In the genomic region with DNA sequence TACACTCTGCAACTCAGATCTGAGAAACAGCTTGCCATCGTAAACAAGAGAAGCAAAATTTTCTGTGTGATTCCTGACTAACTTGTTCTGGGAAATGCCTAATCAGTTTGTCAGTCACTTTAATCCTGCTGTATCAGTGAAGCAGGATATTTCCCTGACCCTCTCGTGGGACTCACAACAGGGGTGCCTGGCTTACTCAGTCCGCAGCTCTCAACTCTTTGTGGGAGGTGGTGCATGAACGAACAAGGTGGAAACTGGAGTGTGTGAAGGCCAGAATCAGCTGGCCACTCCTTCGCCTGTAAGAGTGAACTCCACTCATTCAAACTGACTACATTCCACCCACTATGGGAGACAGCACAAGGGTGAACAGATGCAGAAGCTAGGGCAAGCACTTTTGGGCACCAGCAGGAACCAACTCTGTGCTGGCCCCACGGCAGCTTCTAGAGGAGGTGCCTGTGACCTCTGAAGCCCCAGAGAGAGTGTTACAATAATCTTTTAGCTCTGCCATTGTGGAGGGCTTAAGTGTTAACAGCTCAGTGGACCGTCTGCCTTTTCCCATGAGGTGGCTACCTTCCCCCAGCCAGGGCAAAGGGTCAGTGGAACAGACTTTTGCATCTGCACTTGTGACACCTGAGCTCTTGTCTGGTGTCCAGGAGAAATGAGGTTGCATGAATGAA, we compare ENCODE assay signal across 1 cellular context.
TF ChIP-seq lines count a peak whose summit lies in the region.

No MANE protein-coding gene starts in this region.

TF ChIP-seq in H1, 55 proteins besides CTCF, POLR2A, EP300 and RAD21:
- TF ChIP-seq BCL11A (IDR thresholded peaks at IDR 0.05; ENCODE audit: low read depth in 2 of 2, low read length in 2 of 2) (no peak), CHD2 (IDR thresholded peaks at IDR 0.05; ENCODE audit: low read length) (no peak), ATF3 (IDR thresholded peaks at IDR 0.05; ENCODE audit: insufficient read depth, low read depth, low read length) (no peak), ASH2L (IDR thresholded peaks at IDR 0.05; ENCODE audit: low read length) (no peak), KDM4A (IDR thresholded peaks at IDR 0.05; ENCODE audit: low read depth, low read length, severe bottlenecking) (no peak), SIRT6 (IDR thresholded peaks at IDR 0.05; ENCODE audit: low read length) (no peak), HDAC2 (IDR thresholded peaks at IDR 0.05; ENCODE audit: borderline replicate concordance in 1 of 2, low read depth in 2 of 2, low read length in 2 of 2) (no peak), SP2 (IDR thresholded peaks at IDR 0.05; ENCODE audit: low read length) (no peak), RXRA (IDR thresholded peaks at IDR 0.05; ENCODE audit: insufficient read depth, low read depth, low read length) (no peak), SUZ12 (IDR thresholded peaks at IDR 0.05; ENCODE audit: low read length) (no peak)
